ENCODE assay signal across 8 cellular contexts in genomic region chr19:11382898-11383705, GRCh38. TPM values are rescaled to one million over a fixed set of nuclear protein-coding genes. Genes with fewer than 3 reads are reported as not detected.
A peak's percentile ranks its signal among the peaks of the same experiment; 100 is the strongest.
DNase-seq lines count a peak whose midpoint lies in the region; ATAC-seq and TF ChIP-seq lines count a peak whose summit lies in the region.

No MANE protein-coding gene starts in this region.

- H3K27ac Mint-ChIP-seq in activated naive CD8-positive, alpha-beta T cell treated with anti-CD3 and anti-CD28 coated beads, Interleukin-2, amount 50 U/mL, for 24 hours, result peak overlapping the region; percentile 42

- H3K4me2 ChIP-seq in PC-3 (ENCODE audit: low read length), result peak overlapping the region; percentile 89

- H3K4me3 ChIP-seq in AG10803 (ENCODE audit: low read length) (no peak overlapping the region; the same call in 1 of the 2 replicates), HAP-1 (peak overlapping the region; percentile 30), PC-3 (ENCODE audit: low read length) (peak overlapping the region; percentile 66), iPS DF 6.9 (ENCODE audit: low read length) (peak overlapping the region; percentile 69; the same call in 1 of the 2 replicates), spleen (peak overlapping the region; percentile 31 to 81 (median 46))

- H3K4me3 Mint-ChIP-seq in activated naive CD8-positive, alpha-beta T cell treated with anti-CD3 and anti-CD28 coated beads, Interleukin-2, amount 50 U/mL, for 24 hours, result peak overlapping the region; percentile 65

- TF ChIP-seq POLR2A in spleen (IDR thresholded peaks at IDR 0.05), result no peak

- H3K27me3 ChIP-seq in HAP-1 (ENCODE audit: low read depth), result no peaks in the 10 kb centered on the region
- H3K27me3 ChIP-seq in PC-3 (ENCODE audit: low read length), result no peaks in the 10 kb centered on the region
- no peaks in the 10 kb centered on the region for H3K27me3 ChIP-seq in iPS DF 6.9 (ENCODE audit: control insufficient read depth, insufficient read depth, low read length)
- peaks cover 0 to 26% (median 0%) of the 10 kb centered on the region in 7 donors for H3K27me3 ChIP-seq in spleen (replicated peaks in 1 of 7)

- no peaks in the 10 kb centered on the region for H4K20me1 ChIP-seq in PC-3 (ENCODE audit: low read length)

- H3K79me2 ChIP-seq in PC-3 (ENCODE audit: low read length), result peaks cover 17% of the 10 kb centered on the region

- H3K36me3 Mint-ChIP-seq in activated naive CD8-positive, alpha-beta T cell treated with anti-CD3 and anti-CD28 coated beads, Interleukin-2, amount 50 U/mL, for 24 hours (ENCODE audit: low read depth), result peaks cover 3% of the 10 kb centered on the region

- peak overlapping the region; percentile 83 for H2AFZ ChIP-seq in PC-3 (ENCODE audit: low read length)

- H3K9me3 Mint-ChIP-seq in activated naive CD8-positive, alpha-beta T cell treated with anti-CD3 and anti-CD28 coated beads, Interleukin-2, amount 50 U/mL, for 24 hours, result no peaks in the 10 kb centered on the region

- H3K4me1 Mint-ChIP-seq in activated naive CD8-positive, alpha-beta T cell treated with anti-CD3 and anti-CD28 coated beads, Interleukin-2, amount 50 U/mL, for 24 hours, result peaks cover 37% of the 10 kb centered on the region

- no TSS peak for BruUV-seq in PC-3 (replicated peaks; lab: Mats Ljungman, UMichigan)

- no CpG with 5 or more reads among the region's 65 CpGs for WGBS in iPS DF 6.9 (ENCODE audit: insufficient coverage, insufficient read length)
- 1 to 2% (median 1%) methylated on average over 27 to 65 of the region's 65 CpGs for WGBS in spleen, 5 donors

- peaks cover 15% of the 10 kb centered on the region for H3K27me3 Mint-ChIP-seq in activated naive CD8-positive, alpha-beta T cell treated with anti-CD3 and anti-CD28 coated beads, Interleukin-2, amount 50 U/mL, for 24 hours

- intact Hi-C loops in PC-3 (cut with micrococcal nuclease) (no loop called here), spleen (cut with DNase I; ENCODE audit: low total_unique reads) (loop anchor here (5.0 kb wide), 1 partner anchor 54 kb away; the partner anchor contains the start of genes ODAD3 and PRKCSH)

- H3F3A ChIP-seq in PC-3 (ENCODE audit: low read length, unreplicated experiment), result peaks cover 7% of the 10 kb centered on the region

- CTCF ChIA-PET in PC-3 (lab: Charles Lee), result interaction anchor here (0.6 to 1.4 kb wide), 7 partner anchors 15 to 89 kb away, joined by 3 to 8 read pairs (median 5); partner anchors contain the start of genes ODAD3 and PRKCSH

- H3K27ac ChIP-seq in PC-3 (ENCODE audit: low read length) (no peak overlapping the region), iPS DF 6.9 (ENCODE audit: low read length) (no peak overlapping the region), spleen (peak overlapping the region; percentile 2 to 97 (median 75))

- in situ Hi-C loops in HAP-1 (cut with MboI; ENCODE audit: low sequenced_read_pairs), result no loop called here

- TF ChIP-seq CTCF in AG10803 (conservative IDR thresholded peaks at IDR 0.05; ENCODE audit: low read length), result peak; percentile 58
- TF ChIP-seq CTCF in PC-3 (conservative IDR thresholded peaks at IDR 0.05; ENCODE audit: low read depth, low read length), result peak; percentile 87
- TF ChIP-seq CTCF in spleen (IDR thresholded peaks at IDR 0.05 in 8 of 11, conservative IDR thresholded peaks at IDR 0.05 in 3 of 11), result peak in 10 of 11 experiments; percentile 48 to 82 (median 74)

- POLR2A ChIA-PET in PC-3 (lab: Charles Lee; ENCODE audit: unreplicated experiment), result interaction anchor here (0.6 kb wide), 1 partner anchor 10 kb away, joined by 3 read pairs; no protein-coding TSS in a partner anchor

- no peaks in the 10 kb centered on the region for H3K36me3 ChIP-seq in HAP-1 (replicated peaks)
- H3K36me3 ChIP-seq in PC-3 (ENCODE audit: low read depth, low read length), result no peaks in the 10 kb centered on the region
- no peaks in the 10 kb centered on the region for H3K36me3 ChIP-seq in iPS DF 6.9 (ENCODE audit: control insufficient read depth, insufficient read depth, low read length)
- peaks cover 0 to 11% (median 2%) of the 10 kb centered on the region in 6 donors for H3K36me3 ChIP-seq in spleen

- no peak overlapping the region for H3K9ac ChIP-seq in PC-3 (ENCODE audit: low read length)

- DNase-seq in AG10803 (ENCODE audit: low read depth) (no peak), HAP-1 (ENCODE audit: low spot score in 2 of 2) (peak in 1 of 2 experiments; percentile 69), PC-3 (peak; percentile 68), iPS DF 6.9 (ENCODE audit: low read depth, low spot score) (no peak), spleen (peak; percentile 91)
- peak; percentile 69 for DNase-seq in activated naive CD8-positive, alpha-beta T cell treated with anti-CD3 and anti-CD28 coated beads, Interleukin-2, amount 50 U/mL, for 24 hours

- ATAC-seq in PC-3 (no peak), GM21447 (IDR thresholded peaks at IDR 0.05; ENCODE audit: unreplicated experiment) (no peak), GM18870 (IDR thresholded peaks at IDR 0.05; ENCODE audit: unreplicated experiment) (no peak)
- ATAC-seq in activated naive CD8-positive, alpha-beta T cell treated with anti-CD3 and anti-CD28 coated beads, Interleukin-2, amount 50 U/mL, for 24 hours, result no peak

- H3K9me2 ChIP-seq in PC-3 (replicated peaks; ENCODE audit: low read length), result no peaks in the 10 kb centered on the region

- H3K9me3 ChIP-seq in HAP-1 (no peaks in the 10 kb centered on the region), PC-3 (ENCODE audit: low read length) (no peaks in the 10 kb centered on the region), iPS DF 6.9 (ENCODE audit: control insufficient read depth, insufficient read depth, low read length) (no peaks in the 10 kb centered on the region), spleen (no peaks in the 10 kb centered on the region)

- peaks cover 16% of the 10 kb centered on the region for H3K4me1 ChIP-seq in HAP-1
- peaks cover 43% of the 10 kb centered on the region for H3K4me1 ChIP-seq in PC-3 (ENCODE audit: insufficient read depth, low read length)
- H3K4me1 ChIP-seq in iPS DF 6.9 (ENCODE audit: control insufficient read depth, insufficient read depth, low read length), result no peaks in the 10 kb centered on the region; the same call in 1 of the 2 replicates
- peaks cover 15 to 90% (median 66%) of the 10 kb centered on the region in 6 donors for H3K4me1 ChIP-seq in spleen

RNA-seq across cellular contexts. Expression of gene EPOR, which starts 1.0 kb away (rescaled TPM):
- total RNA-seq in PC-3 (2014; rRNA removed) (23.0 and 23.2 TPM in 2 replicates), spleen (10 to 100 TPM; 15.0 to 24.0 (median 19.9) TPM)
- 1 to 10 TPM; 4.5 to 8.2 (median 5.6) TPM for polyA plus RNA-seq in spleen

RNA-seq across cellular contexts. Expression of gene SWSAP1, which starts 8.6 kb away (rescaled TPM):
- total RNA-seq in PC-3 (2014; rRNA removed), result 5.2 and 6.1 TPM in 2 replicates
- total RNA-seq in spleen, result 1 to 10 TPM; 2.7 to 6.0 (median 4.0) TPM
- 1 to 10 TPM; 7.0 to 9.3 (median 8.3) TPM for polyA plus RNA-seq in spleen

RNA-seq across cellular contexts. Expression of gene PLPPR2, which starts 27.9 kb away (rescaled TPM):
- total RNA-seq in PC-3 (2014; rRNA removed) (38.0 and 51.2 TPM in 2 replicates), spleen (10 to 100 TPM; 19.0 to 41.0 (median 26.6) TPM)
- 10 to 100 TPM in 1 of 3 donors, 1 to 10 TPM in 2; 4.2 to 10.8 (median 8.5) TPM for polyA plus RNA-seq in spleen

RNA-seq across cellular contexts. Expression of gene RGL3, which starts 36.0 kb away (rescaled TPM):
- 23.5 and 24.2 TPM in 2 replicates for total RNA-seq in PC-3 (2014; rRNA removed)
- total RNA-seq in spleen, result 10 to 100 TPM; 17.9 to 57.7 (median 37.8) TPM
- polyA plus RNA-seq in spleen, result 10 to 100 TPM in 2 of 3 donors, 1 to 10 TPM in 1; 5.1 to 16.4 (median 11.2) TPM

RNA-seq across cellular contexts. Expression of gene CCDC159, which starts 36.8 kb away (rescaled TPM):
- total RNA-seq in PC-3 (2014; rRNA removed), result 10.3 and 14.5 TPM in 2 replicates
- 10 to 100 TPM; 40.1 to 57.5 (median 51.3) TPM for total RNA-seq in spleen
- 10 to 100 TPM; 34.7 to 83.7 (median 73.9) TPM for polyA plus RNA-seq in spleen

Comparison
In these comparisons a context has a peak if more than half of its experiments do, and no peak if none do; other contexts are left out.
1. DNase-seq: peak in PC-3 (single experiment), activated naive CD8-positive, alpha-beta T cell treated with anti-CD3 and anti-CD28 coated beads, Interleukin-2, amount 50 U/mL, for 24 hours (single experiment) and spleen (single experiment); none in AG10803 (single experiment) and iPS DF 6.9 (single experiment).
2. H3K27ac ChIP-seq: peak in spleen (8 of 8); none in PC-3 (single experiment) and iPS DF 6.9 (single experiment).
3. Peak in every context shown above with its lines, with median percentiles within 50 percentile points of each other: CTCF ChIP-seq.